In genomic region chr6:18135171-18135570, GRCh38 we compare ENCODE assay signal across 8 cellular contexts.
"Had no signal": no experiment of that assay in that cellular context is flagged by ENCODE, and none has a peak within 500 bp of the region (broad histone marks: within the 10 kb centered on the region; RNA-seq: fewer than 3 reads in every experiment).

No MANE protein-coding gene starts in this region.

- H3K4me1 ChIP-seq: HAP-1 had no signal

- H3K4me3 ChIP-seq: GM23338, HAP-1 had no signal

- H3K9me3 Mint-ChIP-seq: GM23338, HFFc6, IgD-negative memory B cell had no signal

- H2AFZ ChIP-seq: GM23338 had no signal

- DNase-seq: HFFc6, KBM-7 had no signal

- ATAC-seq: GM23338, HCT116, HepG2 had no signal

- H3K27me3 Mint-ChIP-seq: IgD-negative memory B cell had no signal

- H3K4me1 Mint-ChIP-seq: GM23338, IgD-negative memory B cell had no signal

- H3K4me3 Mint-ChIP-seq: GM23338, HFFc6, IgD-negative memory B cell had no signal

- H3K27ac ChIP-seq: HL-60 had no signal

- H3K27ac Mint-ChIP-seq: GM23338, HFFc6, IgD-negative memory B cell had no signal

- H3K4me2 ChIP-seq: GM23338 had no signal

- H3K9me3 ChIP-seq: HAP-1 had no signal
